In genomic region chr7:20783716-20784310, GRCh38 we compare ENCODE assay signal across 8 cellular contexts. TPM values are rescaled to one million over a fixed set of nuclear protein-coding genes. Genes with fewer than 3 reads are reported as not detected.
A peak's percentile ranks its signal among the peaks of the same experiment; 100 is the strongest.
DNase-seq lines count a peak whose midpoint lies in the region; ATAC-seq and TF ChIP-seq lines count a peak whose summit lies in the region.

No MANE protein-coding gene starts in this region.

- H3K36me3 Mint-ChIP-seq in activated naive CD4-positive, alpha-beta T cell treated with anti-CD3 and anti-CD28 coated beads, Interleukin-2, amount 10 ng/mL, durations not matched to agents 7 days and 5 days: peaks cover 20% of the 10 kb centered on the region
- H3K36me3 Mint-ChIP-seq in activated T-cell treated with anti-CD3 and anti-CD28 coated beads, Interleukin-2, amount 50 U/mL, for 72 hours (ENCODE audit: insufficient read depth in 2 of 2): peaks cover 7 to 10% of the 10 kb centered on the region in 2 donors

- peaks cover 7% of the 10 kb centered on the region for H3K9me3 Mint-ChIP-seq in activated naive CD4-positive, alpha-beta T cell treated with anti-CD3 and anti-CD28 coated beads, Interleukin-2, amount 10 ng/mL, durations not matched to agents 7 days and 5 days
- H3K9me3 Mint-ChIP-seq in activated T-cell treated with anti-CD3 and anti-CD28 coated beads, Interleukin-2, amount 50 U/mL, for 72 hours: peaks cover 2% of the 10 kb centered on the region in 2 donors

- TF ChIP-seq POLR2A in suprapubic skin (IDR thresholded peaks at IDR 0.05): no peak

- H3K27me3 ChIP-seq in suprapubic skin: peaks cover 99% of the 10 kb centered on the region

- WGBS in suprapubic skin: 7% methylated on average over 32 of the region's 38 CpGs

- H3K9me3 ChIP-seq in iPS-18c (ENCODE audit: control insufficient read depth, insufficient read depth, low read length) (no peaks in the 10 kb centered on the region), suprapubic skin (no peaks in the 10 kb centered on the region)

- TF ChIP-seq EP300 in suprapubic skin (IDR thresholded peaks at IDR 0.05): no peak

- H3K27ac Mint-ChIP-seq in activated naive CD4-positive, alpha-beta T cell treated with anti-CD3 and anti-CD28 coated beads, Interleukin-2, amount 10 ng/mL, durations not matched to agents 7 days and 5 days: peak overlapping the region; percentile 87
- peak overlapping the region; percentile 94 for H3K27ac Mint-ChIP-seq in activated T-cell treated with anti-CD3 and anti-CD28 coated beads, Interleukin-2, amount 50 U/mL, for 72 hours

- TF ChIP-seq CTCF in suprapubic skin (IDR thresholded peaks at IDR 0.05): no peak

- H3K4me3 ChIP-seq in iPS-18c (ENCODE audit: insufficient read depth, low read depth, low read length): peak overlapping the region; percentile 76
- H3K4me3 ChIP-seq in suprapubic skin: peak overlapping the region; percentile 51

- ATAC-seq in activated T-cell treated with anti-CD3 and anti-CD28 coated beads, Interleukin-2, amount 50 U/mL, for 72 hours (replicated peaks in 1 of 2): peak; percentile 64 to 67
- ATAC-seq in HG03520 (IDR thresholded peaks at IDR 0.05; ENCODE audit: unreplicated experiment): no peak

- H3K4me3 Mint-ChIP-seq in activated naive CD4-positive, alpha-beta T cell treated with anti-CD3 and anti-CD28 coated beads, Interleukin-2, amount 10 ng/mL, durations not matched to agents 7 days and 5 days: peak overlapping the region; percentile 57
- H3K4me3 Mint-ChIP-seq in activated T-cell treated with anti-CD3 and anti-CD28 coated beads, Interleukin-2, amount 50 U/mL, for 72 hours: peak overlapping the region; percentile 77 to 79

- no peak overlapping the region for H3K27ac ChIP-seq in suprapubic skin

- peaks cover 20% of the 10 kb centered on the region for H3K4me1 Mint-ChIP-seq in activated naive CD4-positive, alpha-beta T cell treated with anti-CD3 and anti-CD28 coated beads, Interleukin-2, amount 10 ng/mL, durations not matched to agents 7 days and 5 days
- H3K4me1 Mint-ChIP-seq in activated T-cell treated with anti-CD3 and anti-CD28 coated beads, Interleukin-2, amount 50 U/mL, for 72 hours (ENCODE audit: low read depth): peaks cover 27% of the 10 kb centered on the region

- H3K36me3 ChIP-seq in suprapubic skin: no peaks in the 10 kb centered on the region

- DNase-seq in activated naive CD4-positive, alpha-beta T cell treated with anti-CD3 and anti-CD28 coated beads, Interleukin-2, amount 10 ng/mL, durations not matched to agents 7 days and 5 days: no peak
- no peak for DNase-seq in activated naive CD4-positive, alpha-beta T cell treated with Interleukin-2 at 50 U/mL for 16 hours
- peak in 1 of 2 donors; percentile 50 for DNase-seq in activated T-cell treated with anti-CD3 and anti-CD28 coated beads, Interleukin-2, amount 50 U/mL, for 72 hours
- DNase-seq in suprapubic skin (ENCODE audit: low spot score in 2 of 2): no peak
- DNase-seq in COLO829 (ENCODE audit: low spot score): no peak
- DNase-seq in hepatic stellate cell (ENCODE audit: low spot score): no peak

- CTCF ChIA-PET in activated naive CD4-positive, alpha-beta T cell treated with anti-CD3 and anti-CD28 coated beads, Interleukin-2, amount 10 ng/mL, durations not matched to agents 7 days and 5 days (lab: Charles Lee): no interaction called here

- H3K27me3 Mint-ChIP-seq in activated naive CD4-positive, alpha-beta T cell treated with anti-CD3 and anti-CD28 coated beads, Interleukin-2, amount 10 ng/mL, durations not matched to agents 7 days and 5 days: peaks cover 87% of the 10 kb centered on the region
- peaks cover 84% of the 10 kb centered on the region for H3K27me3 Mint-ChIP-seq in activated T-cell treated with anti-CD3 and anti-CD28 coated beads, Interleukin-2, amount 50 U/mL, for 72 hours (ENCODE audit: low read depth)

- H3K4me1 ChIP-seq in suprapubic skin: peaks cover 44% of the 10 kb centered on the region

RNA-seq across cellular contexts. Expression of gene SP8, which starts 2.9 kb away (rescaled TPM):
- total RNA-seq in activated T-cell treated with anti-CD3 and anti-CD28 coated beads, Interleukin-2, amount 50 U/mL, for 72 hours: not detected
- 10 to 100 TPM in 1 of 4 donors, 1 to 10 TPM in 1, under 1 TPM in 1, not detected in 1; 0.72 to 24.8 (median 5.5) TPM for total RNA-seq in suprapubic skin
